ENCODE assay signal across 12 cellular contexts in genomic region chr18:12423393-12423792, GRCh38. TPM values are rescaled to one million over a fixed set of nuclear protein-coding genes. Genes with fewer than 3 reads are reported as not detected.
A peak's percentile ranks its signal among the peaks of the same experiment; 100 is the strongest.
DNase-seq lines count a peak whose midpoint lies in the region; ATAC-seq and TF ChIP-seq lines count a peak whose summit lies in the region.
"Had no signal": no experiment of that assay in that cellular context is flagged by ENCODE, and none has a peak within 500 bp of the region (broad histone marks: within the 10 kb centered on the region; RNA-seq: fewer than 3 reads in every experiment).

No MANE protein-coding gene starts in this region.

- H3K27ac Mint-ChIP-seq in MCF 10A (ENCODE audit: low read depth, unreplicated experiment) (peak overlapping the region; percentile 43), neural crest cell (ENCODE audit: unreplicated experiment) (no peak overlapping the region)
- H3K27ac Mint-ChIP-seq: CD4-positive, CD25-positive, alpha-beta regulatory T cell had no signal

- peaks cover 0 to 13% of the 10 kb centered on the region in 2 donors for H3K9me3 ChIP-seq in breast epithelium
- H3K9me3 ChIP-seq: BLaER1 treated with 17β-estradiol and CSF1 and Interleukin-3, amounts not matched to agents 10 nM and 100 nM had no signal

- intact Hi-C loops in MCF 10A (cut with micrococcal nuclease) (no loop called here), breast epithelium (cut with DNase I; ENCODE audit: low total_unique reads) (no loop called here)

- CTCF ChIA-PET in MCF 10A (lab: Yijun Ruan, JAX), result interaction anchor here (0.7 to 1.4 kb wide), 4 partner anchors 31 to 236 kb away, joined by 3 to 4 read pairs (median 3); no protein-coding TSS in a partner anchor

- TF ChIP-seq CTCF in MCF 10A (IDR thresholded peaks at IDR 0.05; ENCODE audit: unreplicated experiment) (no peak), breast epithelium (IDR thresholded peaks at IDR 0.05) (no peak), VCaP (conservative IDR thresholded peaks at IDR 0.05) (no peak), neural crest cell (conservative IDR thresholded peaks at IDR 0.05) (no peak)

- H3K36me3 Mint-ChIP-seq in MCF 10A (ENCODE audit: insufficient read depth, unreplicated experiment) (peaks cover 3% of the 10 kb centered on the region), neural crest cell (ENCODE audit: low read depth) (no peaks in the 10 kb centered on the region)

- H3K27me3 Mint-ChIP-seq in MCF 10A (ENCODE audit: insufficient read depth, unreplicated experiment) (no peaks in the 10 kb centered on the region), neural crest cell (ENCODE audit: low read depth) (no peaks in the 10 kb centered on the region)

- H3K4me1 Mint-ChIP-seq in MCF 10A (ENCODE audit: insufficient read depth, unreplicated experiment) (peaks cover 5% of the 10 kb centered on the region), neural crest cell (peaks cover 18% of the 10 kb centered on the region)

- H3K4me1 ChIP-seq in breast epithelium, result no peaks in the 10 kb centered on the region

- H3K36me3 ChIP-seq in breast epithelium, result no peaks in the 10 kb centered on the region

- no TSS peak for BruUV-seq in MCF 10A (replicated peaks; lab: Mats Ljungman, UMichigan)

- POLR2A ChIA-PET in MCF 10A (lab: Yijun Ruan, JAX), result no interaction called here

- no peaks in the 10 kb centered on the region for H3K27me3 ChIP-seq in breast epithelium
- H3K27me3 ChIP-seq: BLaER1 treated with 17β-estradiol and CSF1 and Interleukin-3, amounts not matched to agents 10 nM and 100 nM had no signal

- no peak for TF ChIP-seq POLR2A in breast epithelium (IDR thresholded peaks at IDR 0.05)

- H3K9me3 Mint-ChIP-seq in MCF 10A (ENCODE audit: unreplicated experiment) (no peaks in the 10 kb centered on the region), neural crest cell (no peaks in the 10 kb centered on the region)

- H3K27ac ChIP-seq in breast epithelium, result no peak overlapping the region
- peak overlapping the region; percentile 20; the same call in 1 of the 2 replicates for H3K27ac ChIP-seq in VCaP
- H3K27ac ChIP-seq: BLaER1 treated with 17β-estradiol and CSF1 and Interleukin-3, amounts not matched to agents 10 nM and 100 nM had no signal

- H3K4me3 Mint-ChIP-seq in MCF 10A (ENCODE audit: unreplicated experiment), result no peak overlapping the region
- H3K4me3 Mint-ChIP-seq in neural crest cell, result peak overlapping the region; percentile 38
- H3K4me3 Mint-ChIP-seq: CD4-positive, CD25-positive, alpha-beta regulatory T cell had no signal

- DNase-seq in MCF 10A (ENCODE audit: unreplicated experiment) (no peak), breast epithelium (ENCODE audit: low spot score in 2 of 2) (no peak), neural crest cell (ENCODE audit: low read depth, low spot score) (no peak), NCI-H1436 treated with DMSO at 0.1 percent for 48 hours (lab: John Stamatoyannopoulos, UW) (no peak)
- DNase-seq: DMS79, IMR-90 had no signal

- H3K4me3 ChIP-seq in breast epithelium, result no peak overlapping the region
- H3K4me3 ChIP-seq: BLaER1 treated with 17β-estradiol and CSF1 and Interleukin-3, amounts not matched to agents 10 nM and 100 nM; GM12878 had no signal

- no peak for ATAC-seq in GM18861 (IDR thresholded peaks at IDR 0.05; ENCODE audit: unreplicated experiment)
- ATAC-seq in HG03442 (IDR thresholded peaks at IDR 0.05; ENCODE audit: unreplicated experiment), result no peak

RNA-seq across cellular contexts. Expression of gene PRELID3A, which starts 15.7 kb away (rescaled TPM):
- total RNA-seq in MCF 10A (2022) (16.5 and 17.1 TPM in 2 replicates), breast epithelium (1 to 10 TPM; 2.4 to 3.9 (median 3.8) TPM), neural crest cell (21.6 and 32.5 TPM in 2 replicates)
- total RNA-seq: CD4-positive, CD25-positive, alpha-beta regulatory T cell had no signal

RNA-seq across cellular contexts. Expression of gene AFG3L2, which starts 46.4 kb away (rescaled TPM):
- total RNA-seq in MCF 10A (2022) (56.7 and 77.2 TPM in 2 replicates), breast epithelium (10 to 100 TPM; 37.0 to 43.5 (median 42.7) TPM), neural crest cell (55.3 and 56.4 TPM in 2 replicates)
